Comparison of ENCODE assay signal across 16 cellular contexts in the genomic region with DNA sequence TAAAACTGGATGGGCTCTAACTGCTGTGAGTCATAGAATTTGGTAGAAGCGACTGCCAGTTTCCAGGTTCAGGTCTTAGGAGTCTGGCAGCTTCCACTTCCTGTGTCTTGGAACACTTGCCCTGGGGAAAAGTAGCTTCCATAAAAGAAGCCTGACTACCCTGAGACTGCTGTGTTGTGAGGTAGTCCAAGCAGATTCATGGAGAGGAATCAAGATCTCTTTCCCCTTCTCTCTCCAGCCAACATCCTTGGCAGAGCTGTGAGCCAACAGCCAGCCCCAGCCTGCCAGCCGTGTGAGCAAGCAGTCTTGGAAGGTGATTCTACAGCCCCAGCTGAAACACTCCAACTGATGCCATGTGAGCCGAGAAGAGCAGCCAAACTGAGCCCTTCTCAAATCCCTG. TPM values are rescaled to one million over a fixed set of nuclear protein-coding genes. Genes with fewer than 3 reads are reported as not detected.
A peak's percentile ranks its signal among the peaks of the same experiment; 100 is the strongest.
DNase-seq lines count a peak whose midpoint lies in the region; ATAC-seq and TF ChIP-seq lines count a peak whose summit lies in the region.
"Had no signal": no experiment of that assay in that cellular context is flagged by ENCODE, and none has a peak within 500 bp of the region (broad histone marks: within the 10 kb centered on the region; RNA-seq: fewer than 3 reads in every experiment).

No MANE protein-coding gene starts in this region.

- H3K27ac ChIP-seq in prostate gland, result peak overlapping the region in 1 of 2 donors; percentile 21
- H3K27ac ChIP-seq: neutrophil had no signal

- 16% methylated on average over 3 of the region's 3 CpGs for WGBS in prostate gland

- no peak for TF ChIP-seq POLR2A in prostate gland (IDR thresholded peaks at IDR 0.05)

- H3K27ac Mint-ChIP-seq in stimulated activated effector memory CD8-positive, alpha-beta T cell treated with anti-CD3 and anti-CD28 coated beads, Interleukin-12 subunit alpha, Interleukin-12 subunit beta, amount 100 ng/mL, for 72 hours, result no peak overlapping the region
- H3K27ac Mint-ChIP-seq: CD8-positive, alpha-beta T cell had no signal

- intact Hi-C loops in prostate gland (cut with DNase I), result no loop called here

- no peaks in the 10 kb centered on the region for H3K36me3 Mint-ChIP-seq in stimulated activated effector memory CD8-positive, alpha-beta T cell treated with anti-CD3 and anti-CD28 coated beads, Interleukin-12 subunit alpha, Interleukin-12 subunit beta, amount 100 ng/mL, for 72 hours
- H3K36me3 Mint-ChIP-seq: CD8-positive, alpha-beta T cell had no signal

- H3K4me3 Mint-ChIP-seq in stimulated activated effector memory CD8-positive, alpha-beta T cell treated with anti-CD3 and anti-CD28 coated beads, Interleukin-12 subunit alpha, Interleukin-12 subunit beta, amount 100 ng/mL, for 72 hours, result no peak overlapping the region
- H3K4me3 Mint-ChIP-seq: CD8-positive, alpha-beta T cell had no signal

- TF ChIP-seq CTCF in fibroblast of the aortic adventitia (IDR thresholded peaks at IDR 0.05; ENCODE audit: insufficient read depth, low read length) (no peak), prostate gland (IDR thresholded peaks at IDR 0.05) (no peak)

- DNase-seq in ELF-1 (ENCODE audit: low read depth, low spot score), result peak; percentile 47
- DNase-seq in RPMI7951 (ENCODE audit: low read depth), result peak; percentile 72
- peak; percentile 72 for DNase-seq in fibroblast of the aortic adventitia (ENCODE audit: low read depth)
- DNase-seq in prostate gland (ENCODE audit: low spot score), result peak; percentile 76
- no peak for DNase-seq in ecto neural progenitor cell (ENCODE audit: low spot score)
- DNase-seq in stimulated activated effector memory CD8-positive, alpha-beta T cell treated with anti-CD3 and anti-CD28 coated beads, Interleukin-12 subunit alpha, Interleukin-12 subunit beta, amount 100 ng/mL, for 72 hours (ENCODE audit: low spot score in 2 of 2), result no peak
- DNase-seq: activated CD4-positive, alpha-beta T cell treated with anti-CD3 and anti-CD28 coated beads, Interleukin-2, amount 50 U/mL, for 1 hour; CD8-positive, alpha-beta T cell; NCI-H1417; stimulated activated CD4-positive, alpha-beta T cell treated with anti-CD3 and anti-CD28 coated beads, Interleukin-4, amount 100 ng/mL, for 1 hour; stimulated activated naive CD4-positive, alpha-beta T cell treated with Interleukin-2 at 50 U/mL for 16 hours; T-helper 1 cell had no signal

- H3K4me3 ChIP-seq in fibroblast of the aortic adventitia (ENCODE audit: low read depth, low read length) (no peak overlapping the region), prostate gland (no peak overlapping the region)

- H3K9me3 Mint-ChIP-seq in stimulated activated effector memory CD8-positive, alpha-beta T cell treated with anti-CD3 and anti-CD28 coated beads, Interleukin-12 subunit alpha, Interleukin-12 subunit beta, amount 100 ng/mL, for 72 hours, result no peaks in the 10 kb centered on the region
- H3K9me3 Mint-ChIP-seq: CD8-positive, alpha-beta T cell had no signal

- H3K9me3 ChIP-seq in prostate gland, result no peaks in the 10 kb centered on the region
- H3K9me3 ChIP-seq: neutrophil had no signal

- no peaks in the 10 kb centered on the region for H3K36me3 ChIP-seq in prostate gland

- H3K4me1 Mint-ChIP-seq in stimulated activated effector memory CD8-positive, alpha-beta T cell treated with anti-CD3 and anti-CD28 coated beads, Interleukin-12 subunit alpha, Interleukin-12 subunit beta, amount 100 ng/mL, for 72 hours, result peaks cover 8% of the 10 kb centered on the region

- ATAC-seq in HG03175 (IDR thresholded peaks at IDR 0.05; ENCODE audit: unreplicated experiment) (no peak), GM19397 (IDR thresholded peaks at IDR 0.05; ENCODE audit: unreplicated experiment) (no peak)
- no peak for ATAC-seq in stimulated activated effector memory CD8-positive, alpha-beta T cell treated with anti-CD3 and anti-CD28 coated beads, Interleukin-12 subunit alpha, Interleukin-12 subunit beta, amount 100 ng/mL, for 72 hours
- ATAC-seq: CD8-positive, alpha-beta T cell had no signal

- no peaks in the 10 kb centered on the region for H3K4me1 ChIP-seq in prostate gland (replicated peaks)

- H3K27me3 ChIP-seq in prostate gland (replicated peaks; ENCODE audit: insufficient read depth), result no peaks in the 10 kb centered on the region
- H3K27me3 ChIP-seq: neutrophil had no signal

RNA-seq across cellular contexts. Expression of a gene that starts 33.7 kb away (rescaled TPM):
- total RNA-seq in RPMI7951 (2014; rRNA removed; shearing (Covaris generic)), result 124 and 127 TPM in 2 replicates
- 127 and 134 TPM in 2 replicates for total RNA-seq in fibroblast of the aortic adventitia (ENCODE audit: low replicate concordance)
- total RNA-seq in prostate gland, result 10 to 100 TPM; 10.7 to 34.1 TPM

RNA-seq across cellular contexts. Expression of a gene that starts 41.3 kb away (rescaled TPM):
- total RNA-seq in RPMI7951 (2014; rRNA removed; shearing (Covaris generic)), result not detected in 2 replicates
- total RNA-seq in fibroblast of the aortic adventitia (ENCODE audit: low replicate concordance) (not detected in 2 replicates), prostate gland (under 1 TPM in 1 of 2 donors, not detected in 1; 0.23 TPM)
- total RNA-seq: CD8-positive, alpha-beta T cell; cerebellum had no signal

Comparison
In these comparisons a context has a peak if more than half of its experiments do, and no peak if none do; other contexts are left out.
1. DNase-seq: peak in ELF-1 (single experiment), RPMI7951 (single experiment), fibroblast of the aortic adventitia (single experiment) and prostate gland (single experiment); none in ecto neural progenitor cell (single experiment) and stimulated activated effector memory CD8-positive, alpha-beta T cell treated with anti-CD3 and anti-CD28 coated beads, Interleukin-12 subunit alpha, Interleukin-12 subunit beta, amount 100 ng/mL, for 72 hours (0 of 2).